Comparison of ENCODE assay signal across 29 cellular contexts in the genomic region with DNA sequence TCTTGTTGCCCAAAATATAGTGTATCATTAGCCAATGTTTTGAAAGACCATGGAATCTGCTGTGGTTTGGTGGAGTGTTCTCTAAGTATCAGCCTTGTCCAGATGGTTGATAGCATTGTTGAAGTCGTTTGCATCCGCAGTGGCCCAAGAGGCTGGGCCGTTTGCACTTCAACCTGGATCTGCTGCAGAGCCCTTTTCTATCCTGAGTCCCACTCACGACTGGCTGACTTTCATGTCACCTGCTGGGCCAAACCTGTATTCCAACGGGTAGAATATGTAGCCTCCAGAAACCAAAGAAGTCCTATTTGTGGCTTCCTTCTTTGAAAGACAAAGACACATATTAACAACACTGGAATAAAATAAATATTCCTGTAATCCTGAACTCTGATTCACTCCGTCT.
"Had no signal": no experiment of that assay in that cellular context is flagged by ENCODE, and none has a peak within 500 bp of the region (broad histone marks: within the 10 kb centered on the region; RNA-seq: fewer than 3 reads in every experiment).

No MANE protein-coding gene starts in this region.

- H3K27me3 ChIP-seq: ascending aorta, cardiac muscle cell had no signal

- H3K36me3 Mint-ChIP-seq: activated naive CD4-positive, alpha-beta T cell treated with anti-CD3 and anti-CD28 coated beads, Interleukin-2, amount 50 U/mL, for 72 hours; brain had no signal

- H3K9me3 ChIP-seq: ascending aorta had no signal

- H3K4me1 Mint-ChIP-seq: activated CD4-positive, alpha-beta memory T cell treated with anti-CD3 and anti-CD28 coated beads, Interleukin-2, amount 10 ng/mL, durations not matched to agents 7 days and 5 days; activated CD4-positive, alpha-beta T cell treated with anti-CD3 and anti-CD28 coated beads for 36 hours; activated CD4-positive, alpha-beta T cell treated with anti-CD3 and anti-CD28 coated beads, Interleukin-2, amount 10 ng/mL, durations not matched to agents 7 days and 5 days; activated naive CD4-positive, alpha-beta T cell treated with anti-CD3 and anti-CD28 coated beads, Interleukin-2, amount 10 ng/mL, durations not matched to agents 7 days and 5 days; activated naive CD8-positive, alpha-beta T cell treated with anti-CD3 and anti-CD28 coated beads, Interleukin-2, amount 10 ng/mL, durations not matched to agents 7 days and 5 days; brain; central memory CD8-positive, alpha-beta T cell had no signal

- H3K27ac Mint-ChIP-seq: activated CD4-positive, alpha-beta memory T cell treated with anti-CD3 and anti-CD28 coated beads, Interleukin-2, amount 10 ng/mL, durations not matched to agents 7 days and 5 days; activated CD4-positive, alpha-beta T cell treated with anti-CD3 and anti-CD28 coated beads for 36 hours; activated CD4-positive, alpha-beta T cell treated with anti-CD3 and anti-CD28 coated beads, Interleukin-2, amount 10 ng/mL, durations not matched to agents 7 days and 5 days; activated naive CD4-positive, alpha-beta T cell treated with anti-CD3 and anti-CD28 coated beads, Interleukin-2, amount 10 ng/mL, durations not matched to agents 7 days and 5 days; activated naive CD4-positive, alpha-beta T cell treated with anti-CD3 and anti-CD28 coated beads, Interleukin-2, amount 50 U/mL, for 72 hours; activated naive CD8-positive, alpha-beta T cell treated with anti-CD3 and anti-CD28 coated beads, Interleukin-2, amount 10 ng/mL, durations not matched to agents 7 days and 5 days; activated T-cell treated with anti-CD3 and anti-CD28 coated beads, Interleukin-2, amount 50 U/mL, for 24 hours; activated T-cell treated with anti-CD3 and anti-CD28 coated beads, Interleukin-2, amount 50 U/mL, for 72 hours; brain; effector memory CD8-positive, alpha-beta T cell had no signal

- H3K36me3 ChIP-seq: ascending aorta, breast epithelium, cardiac muscle cell, esophagus squamous epithelium, gastrocnemius medialis, heart right ventricle had no signal

- DNase-seq: activated CD4-positive, alpha-beta memory T cell treated with anti-CD3 and anti-CD28 coated beads, Interleukin-2, amount 10 ng/mL, durations not matched to agents 7 days and 5 days; activated CD4-positive, alpha-beta T cell treated with anti-CD3 and anti-CD28 coated beads for 36 hours; activated CD4-positive, alpha-beta T cell treated with anti-CD3 and anti-CD28 coated beads, Interleukin-2, amount 10 ng/mL, durations not matched to agents 7 days and 5 days; activated CD4-positive, alpha-beta T cell treated with anti-CD3 and anti-CD28 coated beads, Interleukin-2, amount 50 U/mL, for 4 hours; activated CD4-positive, CD25-positive, alpha-beta regulatory T cell; activated CD4-positive, CD25-positive, alpha-beta regulatory T cell treated with anti-CD3 and anti-CD28 coated beads, Interleukin-2, amount 50 U/mL, for 72 hours; activated CD8-positive, alpha-beta memory T cell treated with anti-CD3 and anti-CD28 coated beads, Interleukin-2, amount 50 U/mL, for 48 hours; activated gamma-delta T cell; activated naive CD4-positive, alpha-beta T cell; activated naive CD4-positive, alpha-beta T cell treated with anti-CD3 and anti-CD28 coated beads, Interleukin-2, amount 10 ng/mL, durations not matched to agents 7 days and 5 days; activated naive CD8-positive, alpha-beta T cell treated with anti-CD3 and anti-CD28 coated beads, Interleukin-2, amount 10 ng/mL, durations not matched to agents 7 days and 5 days; activated T-cell treated with anti-CD3 and anti-CD28 coated beads for 4 hours; activated T-cell treated with anti-CD3 and anti-CD28 coated beads, Interleukin-2, amount 50 U/mL, for 24 hours; activated T-cell treated with anti-CD3 and anti-CD28 coated beads, Interleukin-2, amount 50 U/mL, for 72 hours; cortex of kidney; dermis blood vessel endothelial cell; effector CD4-positive, alpha-beta T cell; effector memory CD8-positive, alpha-beta T cell; esophagus squamous epithelium; gastrocnemius medialis; heart right ventricle; T-helper 2 cell had no signal

- H3K4me1 ChIP-seq: ascending aorta, breast epithelium, esophagus squamous epithelium, gastrocnemius medialis, heart right ventricle had no signal

- H3K27me3 Mint-ChIP-seq: activated CD4-positive, alpha-beta memory T cell treated with anti-CD3 and anti-CD28 coated beads, Interleukin-2, amount 10 ng/mL, durations not matched to agents 7 days and 5 days; activated CD4-positive, alpha-beta T cell treated with anti-CD3 and anti-CD28 coated beads, Interleukin-2, amount 10 ng/mL, durations not matched to agents 7 days and 5 days; activated naive CD4-positive, alpha-beta T cell treated with anti-CD3 and anti-CD28 coated beads, Interleukin-2, amount 10 ng/mL, durations not matched to agents 7 days and 5 days; activated naive CD8-positive, alpha-beta T cell treated with anti-CD3 and anti-CD28 coated beads, Interleukin-2, amount 10 ng/mL, durations not matched to agents 7 days and 5 days had no signal

- H3K4me3 Mint-ChIP-seq: activated CD4-positive, alpha-beta memory T cell treated with anti-CD3 and anti-CD28 coated beads, Interleukin-2, amount 10 ng/mL, durations not matched to agents 7 days and 5 days; activated CD4-positive, alpha-beta T cell treated with anti-CD3 and anti-CD28 coated beads for 36 hours; activated CD4-positive, alpha-beta T cell treated with anti-CD3 and anti-CD28 coated beads, Interleukin-2, amount 10 ng/mL, durations not matched to agents 7 days and 5 days; activated naive CD4-positive, alpha-beta T cell treated with anti-CD3 and anti-CD28 coated beads, Interleukin-2, amount 10 ng/mL, durations not matched to agents 7 days and 5 days; activated naive CD8-positive, alpha-beta T cell treated with anti-CD3 and anti-CD28 coated beads, Interleukin-2, amount 10 ng/mL, durations not matched to agents 7 days and 5 days; activated T-cell treated with anti-CD3 and anti-CD28 coated beads, Interleukin-2, amount 50 U/mL, for 24 hours; activated T-cell treated with anti-CD3 and anti-CD28 coated beads, Interleukin-2, amount 50 U/mL, for 72 hours; brain; central memory CD8-positive, alpha-beta T cell; effector memory CD8-positive, alpha-beta T cell had no signal

- ATAC-seq: activated CD4-positive, alpha-beta T cell treated with anti-CD3 and anti-CD28 coated beads for 36 hours; activated naive CD4-positive, alpha-beta T cell treated with anti-CD3 and anti-CD28 coated beads, Interleukin-2, amount 50 U/mL, for 72 hours; activated T-cell treated with anti-CD3 and anti-CD28 coated beads, Interleukin-2, amount 50 U/mL, for 72 hours; effector memory CD8-positive, alpha-beta T cell; gastrocnemius medialis; heart right ventricle had no signal

- H3K27ac ChIP-seq: ascending aorta, breast epithelium, cardiac muscle cell, epithelial cell of prostate, esophagus squamous epithelium, gastrocnemius medialis, heart right ventricle had no signal

- H3K4me3 ChIP-seq: ascending aorta, breast epithelium, cardiac muscle cell, esophagus squamous epithelium, gastrocnemius medialis, heart right ventricle had no signal
